8 cellular contexts compared by ENCODE assay signal in the genomic region with DNA sequence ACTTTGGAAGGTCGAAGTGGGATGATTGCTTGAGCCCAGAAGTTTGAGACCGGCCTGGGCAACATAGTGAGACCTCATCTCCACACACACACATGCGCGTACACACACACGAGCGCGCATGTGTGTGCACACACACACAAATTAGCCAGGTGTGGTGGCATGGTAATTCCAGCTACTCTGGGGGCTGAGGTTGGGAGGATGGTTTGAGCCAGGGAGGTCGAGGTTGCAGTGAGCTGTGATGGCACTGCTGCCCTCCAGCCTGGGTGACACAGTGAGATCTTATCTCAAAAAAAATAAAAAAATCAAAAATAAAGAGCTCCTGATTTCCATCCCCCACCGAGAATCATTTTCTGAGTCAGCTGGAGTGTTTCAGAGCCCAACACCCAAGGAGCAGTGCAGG.
DNase-seq lines count a peak whose midpoint lies in the region; ATAC-seq, FAIRE-seq and TF ChIP-seq lines count a peak whose summit lies in the region.
"Not testable (repeated sequence)": the region's sequence is repeated elsewhere in the genome, so short reads cannot be mapped to it uniquely, and the experiment has no call there.

No MANE protein-coding gene starts in this region.

- not testable (repeated sequence) for H3K9me3 Mint-ChIP-seq in activated CD4-positive, alpha-beta memory T cell treated with anti-CD3 and anti-CD28 coated beads, Interleukin-2, amount 10 ng/mL, durations not matched to agents 7 days and 5 days; astrocyte (ENCODE audit: unreplicated experiment)

- H3K9me3 ChIP-seq in DND-41 (ENCODE audit: insufficient read depth, low read length, severe bottlenecking); astrocyte (ENCODE audit: insufficient read depth, low read depth, low read length); heart right ventricle; neuronal stem cell (replicated peaks in 1 of 2; ENCODE audit: control insufficient read depth in 2 of 2, insufficient read depth in 1 of 2, low read depth in 1 of 2, low read length in 2 of 2); thymus (ENCODE audit: control insufficient read depth): not testable (repeated sequence)

- peaks cover 12% of the 10 kb centered on the region for H3K36me3 Mint-ChIP-seq in activated CD4-positive, alpha-beta memory T cell treated with anti-CD3 and anti-CD28 coated beads, Interleukin-2, amount 10 ng/mL, durations not matched to agents 7 days and 5 days (ENCODE audit: low read depth)
- H3K36me3 Mint-ChIP-seq in astrocyte (ENCODE audit: low read depth, unreplicated experiment): not testable (repeated sequence)

- ATAC-seq in DND-41 (ENCODE audit: insufficient read depth, low read depth): peak; percentile 48
- peak; percentile 5 for ATAC-seq in HG02678 (IDR thresholded peaks at IDR 0.05; ENCODE audit: unreplicated experiment)
- peak in 5 of 8 donors; percentile 3 to 29 (median 20) for ATAC-seq in heart right ventricle

- H3K4me1 ChIP-seq in DND-41 (ENCODE audit: insufficient read depth, low read length): peaks cover 15% of the 10 kb centered on the region
- not testable (repeated sequence) for H3K4me1 ChIP-seq in astrocyte (ENCODE audit: insufficient read depth, low read length); neuronal stem cell (ENCODE audit: control insufficient read depth in 2 of 2, insufficient read depth in 1 of 2, low read depth in 1 of 2, low read length in 2 of 2); thymus (ENCODE audit: control insufficient read depth, insufficient read depth, low read length)
- peaks cover 0 to 26% (median 12%) of the 10 kb centered on the region in 9 donors for H3K4me1 ChIP-seq in heart right ventricle

- not testable (repeated sequence) for H3K79me1 ChIP-seq in neuronal stem cell (ENCODE audit: low read depth, low read length)

- H3K27me3 Mint-ChIP-seq in activated CD4-positive, alpha-beta memory T cell treated with anti-CD3 and anti-CD28 coated beads, Interleukin-2, amount 10 ng/mL, durations not matched to agents 7 days and 5 days; astrocyte (ENCODE audit: low read depth, unreplicated experiment): not testable (repeated sequence)

- intact Hi-C loops in heart right ventricle (cut with DNase I): not testable (repeated sequence)

- H2AFZ ChIP-seq in DND-41 (ENCODE audit: low read depth, low read length); astrocyte (ENCODE audit: low read depth, low read length): not testable (repeated sequence)
- peak overlapping the region; percentile 40 for H2AFZ ChIP-seq in neuronal stem cell (ENCODE audit: low read length)

- H4K91ac ChIP-seq in neuronal stem cell (ENCODE audit: low read depth, low read length, poor library complexity): not testable (repeated sequence)

- not testable (repeated sequence) for H3K18ac ChIP-seq in neuronal stem cell (ENCODE audit: low read length)

- H3K79me2 ChIP-seq in DND-41 (ENCODE audit: insufficient read depth, low read length) (peaks cover 25% of the 10 kb centered on the region), astrocyte (ENCODE audit: insufficient read depth, low read length) (peaks cover 74% of the 10 kb centered on the region)

- not testable (repeated sequence) for H2BK12ac ChIP-seq in neuronal stem cell (ENCODE audit: low read length)

- not testable (repeated sequence) for H4K20me1 ChIP-seq in DND-41 (ENCODE audit: insufficient read depth, low read length)
- H4K20me1 ChIP-seq in astrocyte (ENCODE audit: insufficient read depth, low read length): peaks cover 33% of the 10 kb centered on the region

- not testable (repeated sequence) for H3K4ac ChIP-seq in neuronal stem cell (ENCODE audit: low read length)

- not testable (repeated sequence) for H2BK15ac ChIP-seq in neuronal stem cell (ENCODE audit: low read length)

- H2AK5ac ChIP-seq in neuronal stem cell (ENCODE audit: low read depth, low read length): not testable (repeated sequence)

- H3K27me3 ChIP-seq in DND-41 (ENCODE audit: insufficient read depth, low read length, poor library complexity); astrocyte (ENCODE audit: insufficient read depth, low read length); heart right ventricle; neuronal stem cell (ENCODE audit: control insufficient read depth in 3 of 3, insufficient read depth in 3 of 3, low read depth in 1 of 3, low read length in 3 of 3); thymus (ENCODE audit: control insufficient read depth, insufficient read depth): not testable (repeated sequence)

- CTCF ChIA-PET in activated CD4-positive, alpha-beta memory T cell treated with anti-CD3 and anti-CD28 coated beads, Interleukin-2, amount 10 ng/mL, durations not matched to agents 7 days and 5 days (lab: Charles Lee): not testable (repeated sequence)

- DNase-seq in DND-41: peak; percentile 39
- peak; percentile 1 for DNase-seq in NCI-H226
- peak; percentile 32 for DNase-seq in activated CD4-positive, alpha-beta memory T cell treated with anti-CD3 and anti-CD28 coated beads, Interleukin-2, amount 10 ng/mL, durations not matched to agents 7 days and 5 days
- DNase-seq in astrocyte (ENCODE audit: low read depth); heart right ventricle; neuronal stem cell (ENCODE audit: low spot score): not testable (repeated sequence)

- H3K14ac ChIP-seq in neuronal stem cell (ENCODE audit: low read length): not testable (repeated sequence)

- not testable (repeated sequence) for H3K23ac ChIP-seq in neuronal stem cell (ENCODE audit: low read depth, low read length, poor library complexity)

- H3K27ac Mint-ChIP-seq in activated CD4-positive, alpha-beta memory T cell treated with anti-CD3 and anti-CD28 coated beads, Interleukin-2, amount 10 ng/mL, durations not matched to agents 7 days and 5 days: peak overlapping the region; percentile 81
- H3K27ac Mint-ChIP-seq in astrocyte (ENCODE audit: unreplicated experiment): peak overlapping the region; percentile 72

- H3K27ac ChIP-seq in DND-41 (ENCODE audit: low read length) (peak overlapping the region; percentile 74), astrocyte (ENCODE audit: low read depth, low read length) (peak overlapping the region; percentile 38), heart right ventricle (peak overlapping the region in 4 of 10 donors; percentile 25 to 80 (median 32)), thymus (ENCODE audit: low read depth) (peak overlapping the region; percentile 15)
- H3K27ac ChIP-seq in neuronal stem cell (replicated peaks; ENCODE audit: low read length): not testable (repeated sequence)

- peak overlapping the region; percentile 50 for H3K4me2 ChIP-seq in DND-41 (ENCODE audit: insufficient read depth, low read length)
- peak overlapping the region; percentile 30 for H3K4me2 ChIP-seq in astrocyte (ENCODE audit: low read length)
- not testable (repeated sequence) for H3K4me2 ChIP-seq in neuronal stem cell (ENCODE audit: insufficient read depth, low read length, poor library complexity, severe bottlenecking)

- not testable (repeated sequence) for TF ChIP-seq CTCF in DND-41 (IDR thresholded peaks at IDR 0.05; ENCODE audit: borderline replicate concordance, extremely low read depth, low read length, poor library complexity, severe bottlenecking); astrocyte (IDR thresholded peaks at IDR 0.05; ENCODE audit: insufficient read depth, low read depth, low read length); heart right ventricle (IDR thresholded peaks at IDR 0.05)

- not testable (repeated sequence) for H4K8ac ChIP-seq in neuronal stem cell (ENCODE audit: low read depth, low read length)

- FAIRE-seq in astrocyte (lab: Jason Lieb, UNC): not testable (repeated sequence)

- not testable (repeated sequence) for H3K36me3 ChIP-seq in DND-41 (ENCODE audit: insufficient read depth, low read length); astrocyte (ENCODE audit: insufficient read depth, low read length); heart right ventricle; neuronal stem cell (replicated peaks in 1 of 2; ENCODE audit: control insufficient read depth in 2 of 2, insufficient read depth in 2 of 2, low read length in 2 of 2); thymus (ENCODE audit: control insufficient read depth, insufficient read depth)

- H2BK5ac ChIP-seq in neuronal stem cell (ENCODE audit: low read length): not testable (repeated sequence)

- H3K9ac ChIP-seq in DND-41 (ENCODE audit: low read depth, low read length): peak overlapping the region; percentile 43
- not testable (repeated sequence) for H3K9ac ChIP-seq in astrocyte (ENCODE audit: low read length); neuronal stem cell (ENCODE audit: low read depth, low read length, poor library complexity)

- POLR2A ChIA-PET in activated CD4-positive, alpha-beta memory T cell treated with anti-CD3 and anti-CD28 coated beads, Interleukin-2, amount 10 ng/mL, durations not matched to agents 7 days and 5 days (lab: Charles Lee): not testable (repeated sequence)

- H2BK120ac ChIP-seq in neuronal stem cell (ENCODE audit: low read depth, low read length): not testable (repeated sequence)

- H3K4me3 ChIP-seq in DND-41 (ENCODE audit: low read depth in 1 of 2, low read length in 2 of 2); astrocyte (ENCODE audit: insufficient read depth, low read depth, low read length); neuronal stem cell (ENCODE audit: low read length in 2 of 2); thymus (ENCODE audit: low read length): not testable (repeated sequence)
- H3K4me3 ChIP-seq in heart right ventricle: peak overlapping the region in 2 of 10 donors; percentile 15 to 17

- H3K4me1 Mint-ChIP-seq in activated CD4-positive, alpha-beta memory T cell treated with anti-CD3 and anti-CD28 coated beads, Interleukin-2, amount 10 ng/mL, durations not matched to agents 7 days and 5 days: peaks cover 35% of the 10 kb centered on the region
- peaks cover 17% of the 10 kb centered on the region for H3K4me1 Mint-ChIP-seq in astrocyte (ENCODE audit: low read depth, unreplicated experiment)

- H3K4me3 Mint-ChIP-seq in activated CD4-positive, alpha-beta memory T cell treated with anti-CD3 and anti-CD28 coated beads, Interleukin-2, amount 10 ng/mL, durations not matched to agents 7 days and 5 days: peak overlapping the region; percentile 46
- not testable (repeated sequence) for H3K4me3 Mint-ChIP-seq in astrocyte (ENCODE audit: unreplicated experiment)

- WGBS in heart right ventricle, 2 donors: 82 to 94% methylated on average over 7 to 8 of the region's 9 CpGs
- WGBS in neuronal stem cell (ENCODE audit: extremely low coverage in 2 of 2, insufficient read length in 2 of 2, insufficient replicate concordance in 1 of 2), 2 donors: no CpG with 5 or more reads among the region's 9 CpGs
- WGBS in thymus: 75% methylated on average over 8 of the region's 9 CpGs
